8 cellular contexts compared by ENCODE assay signal in the genomic region with DNA sequence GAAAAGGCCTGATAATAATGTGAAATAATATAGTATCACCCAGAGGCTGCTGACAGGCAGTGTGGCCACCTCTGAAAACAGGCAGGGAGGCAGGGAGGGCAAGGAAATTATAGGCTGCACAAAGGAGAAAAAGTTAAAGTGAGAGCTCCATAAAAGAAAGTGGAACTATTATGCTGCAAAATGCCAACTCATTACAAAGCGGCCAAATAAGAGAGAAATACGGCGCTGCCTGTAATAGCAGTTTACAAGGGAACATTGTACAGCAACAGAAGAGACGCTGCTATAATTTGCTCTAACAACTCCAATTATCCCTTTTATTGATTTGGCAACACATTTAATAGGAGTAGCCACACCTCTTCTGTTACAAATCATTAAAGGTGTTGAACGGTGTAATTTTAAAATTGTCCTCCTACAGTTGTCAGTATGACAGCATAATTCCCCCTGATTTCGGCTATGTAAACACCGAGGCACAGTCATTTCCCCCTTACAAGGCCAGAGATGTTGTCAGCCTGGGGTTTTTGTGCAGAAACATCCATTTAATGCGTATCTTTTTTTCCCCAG.
DNase-seq lines count a peak whose midpoint lies in the region; ATAC-seq and TF ChIP-seq lines count a peak whose summit lies in the region.

No MANE protein-coding gene starts in this region.

- no peaks in the 10 kb centered on the region for H3K27me3 Mint-ChIP-seq in activated T-cell treated with anti-CD3 and anti-CD28 coated beads, Interleukin-2, amount 50 U/mL, for 24 hours
- peaks cover 7 to 12% of the 10 kb centered on the region in 2 donors for H3K27me3 Mint-ChIP-seq in stimulated activated naive B cell treated with anti-CD40 and anti-IgM and Interleukin-4, amounts not matched to agents 10 μg/mL and 1 μg/mL and 100 μg/mL, for 72 hours

- WGBS in esophagus squamous epithelium, 2 donors: 46% methylated on average over 8 of the region's 8 CpGs

- no peak for TF ChIP-seq CTCF in esophagus squamous epithelium (IDR thresholded peaks at IDR 0.05)

- peak overlapping the region; percentile 23 to 67 (median 39) for H3K4me3 ChIP-seq in esophagus squamous epithelium

- peak; percentile 48 to 57 for ATAC-seq in stimulated activated naive B cell treated with anti-CD40 and anti-IgM and Interleukin-4, amounts not matched to agents 10 μg/mL and 1 μg/mL and 100 μg/mL, for 72 hours (replicated peaks)

- H3K27ac Mint-ChIP-seq in activated T-cell treated with anti-CD3 and anti-CD28 coated beads, Interleukin-2, amount 50 U/mL, for 24 hours: peak overlapping the region; percentile 97
- peak overlapping the region; percentile 94 for H3K27ac Mint-ChIP-seq in stimulated activated naive B cell treated with anti-CD40 and anti-IgM and Interleukin-4, amounts not matched to agents 10 μg/mL and 1 μg/mL and 100 μg/mL, for 72 hours

- H3K9me3 Mint-ChIP-seq in activated T-cell treated with anti-CD3 and anti-CD28 coated beads, Interleukin-2, amount 50 U/mL, for 24 hours: no peaks in the 10 kb centered on the region
- peaks cover 2 to 4% of the 10 kb centered on the region in 2 donors for H3K9me3 Mint-ChIP-seq in stimulated activated naive B cell treated with anti-CD40 and anti-IgM and Interleukin-4, amounts not matched to agents 10 μg/mL and 1 μg/mL and 100 μg/mL, for 72 hours

- peaks cover 0 to 60% (median 0%) of the 10 kb centered on the region in 4 donors for H3K27me3 ChIP-seq in esophagus squamous epithelium

- peak overlapping the region in 1 of 4 donors; percentile 58 for H3K27ac ChIP-seq in esophagus squamous epithelium

- no peak for DNase-seq in activated T-cell treated with anti-CD3 and anti-CD28 coated beads, Interleukin-2, amount 50 U/mL, for 24 hours
- no peak for DNase-seq in activated T-cell treated with anti-CD3 and anti-CD28 coated beads for 4 hours
- peak; percentile 52 to 54 for DNase-seq in NOMO-1 (lab: John Stamatoyannopoulos, UW; ENCODE audit: unreplicated experiment in 2 of 2)
- no peak for DNase-seq in esophagus squamous epithelium (lab: John Stamatoyannopoulos, UW)
- DNase-seq in stimulated activated naive B cell treated with anti-CD40 and anti-IgM and Interleukin-4, amounts not matched to agents 10 μg/mL and 1 μg/mL and 100 μg/mL, for 72 hours: no peak
- DNase-seq in LoVo (ENCODE audit: low spot score): no peak
- DNase-seq in NCI-H526 (lab: John Stamatoyannopoulos, UW): no peak
- no peak for DNase-seq in GOT3 (lab: John Stamatoyannopoulos, UW)

- intact Hi-C loops in esophagus squamous epithelium (cut with DNase I): no loop called here

- H3K4me1 ChIP-seq in esophagus squamous epithelium: peaks cover 0 to 17% (median 9%) of the 10 kb centered on the region in 3 donors

- H3K4me1 Mint-ChIP-seq in activated T-cell treated with anti-CD3 and anti-CD28 coated beads, Interleukin-2, amount 50 U/mL, for 24 hours (ENCODE audit: low read depth): peaks cover 53% of the 10 kb centered on the region
- peaks cover 18 to 42% of the 10 kb centered on the region in 2 donors for H3K4me1 Mint-ChIP-seq in stimulated activated naive B cell treated with anti-CD40 and anti-IgM and Interleukin-4, amounts not matched to agents 10 μg/mL and 1 μg/mL and 100 μg/mL, for 72 hours

- H3K36me3 ChIP-seq in esophagus squamous epithelium: no peaks in the 10 kb centered on the region

- peak overlapping the region; percentile 75 for H3K4me3 Mint-ChIP-seq in activated T-cell treated with anti-CD3 and anti-CD28 coated beads, Interleukin-2, amount 50 U/mL, for 24 hours
- H3K4me3 Mint-ChIP-seq in stimulated activated naive B cell treated with anti-CD40 and anti-IgM and Interleukin-4, amounts not matched to agents 10 μg/mL and 1 μg/mL and 100 μg/mL, for 72 hours: peak overlapping the region; percentile 85 to 87

- H3K36me3 Mint-ChIP-seq in activated T-cell treated with anti-CD3 and anti-CD28 coated beads, Interleukin-2, amount 50 U/mL, for 24 hours (ENCODE audit: low read depth): no peaks in the 10 kb centered on the region
- H3K36me3 Mint-ChIP-seq in stimulated activated naive B cell treated with anti-CD40 and anti-IgM and Interleukin-4, amounts not matched to agents 10 μg/mL and 1 μg/mL and 100 μg/mL, for 72 hours: peaks cover 3 to 6% of the 10 kb centered on the region in 2 donors

- H3K9me3 ChIP-seq in esophagus squamous epithelium: no peaks in the 10 kb centered on the region

- no peak for TF ChIP-seq POLR2A in esophagus squamous epithelium (IDR thresholded peaks at IDR 0.05)

Comparison
In these comparisons a context has a peak if more than half of its experiments do, and no peak if none do; other contexts are left out.
1. DNase-seq: peak in NOMO-1 (2 of 2); none in activated T-cell treated with anti-CD3 and anti-CD28 coated beads, Interleukin-2, amount 50 U/mL, for 24 hours (single experiment), activated T-cell treated with anti-CD3 and anti-CD28 coated beads for 4 hours (single experiment), esophagus squamous epithelium (single experiment), stimulated activated naive B cell treated with anti-CD40 and anti-IgM and Interleukin-4, amounts not matched to agents 10 μg/mL and 1 μg/mL and 100 μg/mL, for 72 hours (single experiment), LoVo (single experiment), NCI-H526 (0 of 2) and GOT3 (single experiment).